ENCODE assay signal across 8 cellular contexts in the genomic region with DNA sequence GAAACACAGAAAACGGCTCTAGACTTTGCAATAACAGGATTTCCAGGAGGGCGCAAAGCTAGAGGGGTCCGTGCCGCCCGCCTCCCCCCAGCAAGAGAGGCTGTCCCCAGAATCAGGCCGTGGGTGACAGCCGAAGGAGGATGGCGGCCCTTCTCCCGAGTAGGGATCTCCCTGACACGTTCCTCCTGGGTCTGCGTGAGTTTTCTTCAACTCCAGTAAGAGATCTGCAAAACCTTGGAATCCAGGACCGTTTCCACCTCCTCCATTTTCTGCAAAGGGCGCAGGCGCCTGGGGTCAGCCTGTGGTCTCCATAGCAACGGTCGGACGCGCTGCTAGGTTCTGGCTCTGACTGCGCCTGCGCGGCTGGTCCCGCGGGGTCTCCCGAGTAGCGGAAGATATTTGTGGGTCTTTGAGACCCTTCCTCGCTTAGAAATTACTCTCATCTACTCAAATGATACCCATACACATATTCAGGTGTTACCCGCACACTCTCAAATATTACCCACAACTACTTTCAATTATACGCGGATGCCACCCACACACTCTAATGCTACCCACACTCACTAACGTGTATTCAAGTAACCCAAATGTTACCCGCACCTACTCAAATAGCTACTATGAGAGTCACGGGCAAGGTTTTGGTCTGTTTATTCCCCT. TPM values are rescaled to one million over a fixed set of nuclear protein-coding genes. Genes with fewer than 3 reads are reported as not detected.
DNase-seq lines count a peak whose midpoint lies in the region; ATAC-seq and TF ChIP-seq lines count a peak whose summit lies in the region.

No MANE protein-coding gene starts in this region.

- TF ChIP-seq CTCF in neural crest cell (conservative IDR thresholded peaks at IDR 0.05) = no peak

- peaks cover 65% of the 10 kb centered on the region for H3K27me3 Mint-ChIP-seq in activated T-helper 2 cell treated with anti-CD3 and anti-CD28 coated beads, Interferon-gamma antibody, Interleukin-2, Interleukin-4, amounts not matched to agents 10 μg/mL and 5 μg/mL and 100 μg/mL, durations not matched to agents 14 hours and 24 hours and 36 hours (ENCODE audit: low read depth)
- peaks cover 3% of the 10 kb centered on the region for H3K27me3 Mint-ChIP-seq in neural crest cell (ENCODE audit: low read depth)

- no peak overlapping the region for H3K27ac Mint-ChIP-seq in activated T-helper 2 cell treated with anti-CD3 and anti-CD28 coated beads, Interferon-gamma antibody, Interleukin-2, Interleukin-4, amounts not matched to agents 10 μg/mL and 5 μg/mL and 100 μg/mL, durations not matched to agents 14 hours and 24 hours and 36 hours
- no peak overlapping the region for H3K27ac Mint-ChIP-seq in neural crest cell (ENCODE audit: unreplicated experiment)

- peaks cover 30% of the 10 kb centered on the region for H3K4me1 Mint-ChIP-seq in activated T-helper 2 cell treated with anti-CD3 and anti-CD28 coated beads, Interferon-gamma antibody, Interleukin-2, Interleukin-4, amounts not matched to agents 10 μg/mL and 5 μg/mL and 100 μg/mL, durations not matched to agents 14 hours and 24 hours and 36 hours (ENCODE audit: low read depth)
- peaks cover 34% of the 10 kb centered on the region for H3K4me1 Mint-ChIP-seq in neural crest cell

- intact Hi-C loops in activated T-helper 2 cell treated with anti-CD3 and anti-CD28 coated beads, Interferon-gamma antibody, Interleukin-2, Interleukin-4, amounts not matched to agents 10 μg/mL and 5 μg/mL and 100 μg/mL, durations not matched to agents 14 hours and 24 hours and 36 hours (cut with micrococcal nuclease) = no loop called here

- peak; percentile 79 for DNase-seq in EL
- peak; percentile 75 to 82 for DNase-seq in NCI-H1930 (lab: John Stamatoyannopoulos, UW)
- DNase-seq in activated T-helper 2 cell treated with anti-CD3 and anti-CD28 coated beads, Interferon-gamma antibody, Interleukin-2, Interleukin-4, amounts not matched to agents 10 μg/mL and 5 μg/mL and 100 μg/mL, durations not matched to agents 14 hours and 24 hours and 36 hours (ENCODE audit: low spot score) = no peak
- DNase-seq in germinal center (ENCODE audit: low spot score) = peak; percentile 63
- peak; percentile 83 for DNase-seq in neural crest cell (ENCODE audit: low read depth, low spot score)
- no peak for DNase-seq in A172 (ENCODE audit: low spot score)

- ATAC-seq in HG02885 (IDR thresholded peaks at IDR 0.05; ENCODE audit: poor library complexity, unreplicated experiment) (no peak), HG02642 (IDR thresholded peaks at IDR 0.05; ENCODE audit: poor library complexity, unreplicated experiment) (no peak)

- no peaks in the 10 kb centered on the region for H3K36me3 Mint-ChIP-seq in activated T-helper 2 cell treated with anti-CD3 and anti-CD28 coated beads, Interferon-gamma antibody, Interleukin-2, Interleukin-4, amounts not matched to agents 10 μg/mL and 5 μg/mL and 100 μg/mL, durations not matched to agents 14 hours and 24 hours and 36 hours (ENCODE audit: low read depth)
- H3K36me3 Mint-ChIP-seq in neural crest cell (ENCODE audit: low read depth) = no peaks in the 10 kb centered on the region

- peak overlapping the region; percentile 30 for H3K4me3 Mint-ChIP-seq in activated T-helper 2 cell treated with anti-CD3 and anti-CD28 coated beads, Interferon-gamma antibody, Interleukin-2, Interleukin-4, amounts not matched to agents 10 μg/mL and 5 μg/mL and 100 μg/mL, durations not matched to agents 14 hours and 24 hours and 36 hours (ENCODE audit: low read depth)
- H3K4me3 Mint-ChIP-seq in neural crest cell = peak overlapping the region; percentile 85

- H3K9me3 Mint-ChIP-seq in activated T-helper 2 cell treated with anti-CD3 and anti-CD28 coated beads, Interferon-gamma antibody, Interleukin-2, Interleukin-4, amounts not matched to agents 10 μg/mL and 5 μg/mL and 100 μg/mL, durations not matched to agents 14 hours and 24 hours and 36 hours = no peaks in the 10 kb centered on the region
- H3K9me3 Mint-ChIP-seq in neural crest cell = no peaks in the 10 kb centered on the region

RNA-seq across cellular contexts. Expression of a gene that starts 2.1 kb away (rescaled TPM):
- total RNA-seq in activated T-helper 2 cell treated with anti-CD3 and anti-CD28 coated beads, Interferon-gamma antibody, Interleukin-2, Interleukin-4, amounts not matched to agents 10 μg/mL and 5 μg/mL and 100 μg/mL, durations not matched to agents 14 hours and 24 hours and 36 hours = not detected in 2 replicates
- total RNA-seq in neural crest cell = 1.4 and 1.7 TPM in 2 replicates
- not detected in 2 replicates for total RNA-seq in A172 (2014; rRNA removed; shearing (Covaris generic))

RNA-seq across cellular contexts. Expression of a gene that starts 13.3 kb away (rescaled TPM):
- not detected in 2 replicates for total RNA-seq in activated T-helper 2 cell treated with anti-CD3 and anti-CD28 coated beads, Interferon-gamma antibody, Interleukin-2, Interleukin-4, amounts not matched to agents 10 μg/mL and 5 μg/mL and 100 μg/mL, durations not matched to agents 14 hours and 24 hours and 36 hours
- total RNA-seq in neural crest cell = 23.9 and 25.1 TPM in 2 replicates
- not detected in 2 replicates for total RNA-seq in A172 (2014; rRNA removed; shearing (Covaris generic))

RNA-seq across cellular contexts. Expression of a gene that starts 44.7 kb away (rescaled TPM):
- total RNA-seq in activated T-helper 2 cell treated with anti-CD3 and anti-CD28 coated beads, Interferon-gamma antibody, Interleukin-2, Interleukin-4, amounts not matched to agents 10 μg/mL and 5 μg/mL and 100 μg/mL, durations not matched to agents 14 hours and 24 hours and 36 hours = not detected in 2 replicates
- 28.4 and 29.9 TPM in 2 replicates for total RNA-seq in neural crest cell
- not detected in 2 replicates for total RNA-seq in A172 (2014; rRNA removed; shearing (Covaris generic))

Comparison
In these comparisons a context has a peak if more than half of its experiments do, and no peak if none do; other contexts are left out.
1. DNase-seq: peak in EL (single experiment), NCI-H1930 (2 of 2), germinal center (single experiment) and neural crest cell (single experiment); none in activated T-helper 2 cell treated with anti-CD3 and anti-CD28 coated beads, Interferon-gamma antibody, Interleukin-2, Interleukin-4, amounts not matched to agents 10 μg/mL and 5 μg/mL and 100 μg/mL, durations not matched to agents 14 hours and 24 hours and 36 hours (single experiment) and A172 (single experiment).
2. RNA of a gene that starts 13.3 kb away (total RNA-seq): 23.9 to 25.1 TPM in neural crest cell; not detected in activated T-helper 2 cell treated with anti-CD3 and anti-CD28 coated beads, Interferon-gamma antibody, Interleukin-2, Interleukin-4, amounts not matched to agents 10 μg/mL and 5 μg/mL and 100 μg/mL, durations not matched to agents 14 hours and 24 hours and 36 hours and not detected in A172; every median in the first group is over 10 times any median in the second.
3. RNA of a gene that starts 44.7 kb away (total RNA-seq): 28.4 to 29.9 TPM in neural crest cell; not detected in activated T-helper 2 cell treated with anti-CD3 and anti-CD28 coated beads, Interferon-gamma antibody, Interleukin-2, Interleukin-4, amounts not matched to agents 10 μg/mL and 5 μg/mL and 100 μg/mL, durations not matched to agents 14 hours and 24 hours and 36 hours and not detected in A172; every median in the first group is over 10 times any median in the second.